2 cellular contexts compared by ENCODE assay signal in genomic region chr10:124176309-124177179, GRCh38.
TF ChIP-seq lines count a peak whose summit lies in the region.

No MANE protein-coding gene starts in this region.

TF ChIP-seq in H1, 55 proteins besides CTCF, POLR2A, EP300 and RAD21 (continued from another document):
- TF ChIP-seq GTF2F1 (IDR thresholded peaks at IDR 0.05; ENCODE audit: borderline replicate concordance, low read depth, low read length), result no peak
- TF ChIP-seq EGR1 (IDR thresholded peaks at IDR 0.05; ENCODE audit: borderline replicate concordance, low read depth, low read length), result no peak
- TF ChIP-seq SAP30 (IDR thresholded peaks at IDR 0.05; ENCODE audit: insufficient read depth, insufficient replicate concordance, low read length), result no peak
- TF ChIP-seq TAF1 (IDR thresholded peaks at IDR 0.05; ENCODE audit: low read depth, low read length), result no peak
- TF ChIP-seq CBX8 (IDR thresholded peaks at IDR 0.05; ENCODE audit: borderline replicate concordance, low read depth, low read length), result no peak
- TF ChIP-seq ATF2 (IDR thresholded peaks at IDR 0.05; ENCODE audit: low read length), result no peak

TF ChIP-seq in HEK293T, 16 proteins besides CTCF, POLR2A, EP300 and RAD21 (continued from another document):
- no peak for TF ChIP-seq PKNOX1 (IDR thresholded peaks at IDR 0.05)
